ENCODE assay signal across 1 cellular context in the genomic region with DNA sequence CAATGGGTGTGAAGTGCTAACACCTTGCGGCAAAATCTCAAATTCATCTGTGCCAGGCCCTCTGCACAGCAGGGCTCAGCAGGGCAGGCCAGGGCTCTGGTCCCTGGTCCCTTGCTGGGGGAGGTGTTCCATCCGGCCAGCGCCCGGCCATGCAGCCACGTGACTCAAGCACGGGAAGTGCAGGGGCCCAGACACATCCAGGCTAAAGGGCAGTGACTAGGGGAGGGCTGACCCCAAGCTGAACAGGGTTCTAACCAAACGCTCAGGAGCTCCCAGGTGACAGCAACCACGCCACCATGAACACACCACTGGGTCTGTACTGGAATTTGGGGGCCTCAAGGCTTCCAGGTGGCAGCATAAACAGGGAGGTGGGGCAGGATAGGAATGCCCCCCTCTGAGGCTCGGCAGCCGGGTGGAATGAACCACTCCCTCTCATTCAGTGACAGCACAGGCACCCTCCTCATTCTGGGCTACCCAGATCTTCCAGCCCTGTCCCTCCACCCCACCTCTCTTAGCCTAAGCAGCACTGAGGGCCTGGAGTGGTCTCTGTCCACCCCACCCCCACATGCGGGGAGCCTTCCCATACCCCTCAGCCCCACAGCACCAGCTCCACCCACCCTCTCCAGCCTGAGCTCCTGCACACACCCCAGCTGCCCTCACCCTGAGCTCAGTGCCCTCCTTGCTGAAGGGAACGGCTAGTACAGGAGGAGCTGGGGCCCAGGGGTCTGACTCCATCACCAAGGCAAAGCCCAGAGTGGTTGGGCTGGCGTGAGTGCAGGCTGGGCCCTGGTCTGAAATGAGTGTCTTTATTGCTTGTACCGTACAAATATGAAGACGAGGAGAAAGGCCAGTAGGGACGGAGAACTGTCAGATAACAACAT.
A peak's percentile ranks its signal among the peaks of the same experiment; 100 is the strongest.
TF ChIP-seq lines count a peak whose summit lies in the region.

No MANE protein-coding gene starts in this region.

TF ChIP-seq in HepG2, 621 proteins besides CTCF, POLR2A, EP300 and RAD21 (continued from another document and continues in another):
- TF ChIP-seq ZNF318 (CRISPR knock-in tag; IDR thresholded peaks at IDR 0.05) (peak; percentile 15; the same call in 1 of the 2 replicates), SNAPC5 (CRISPR knock-in tag; IDR thresholded peaks at IDR 0.05; ENCODE audit: borderline replicate concordance) (no peak; the same call in 1 of the 2 replicates), LCORL (IDR thresholded peaks at IDR 0.05) (no peak), LCORL (CRISPR knock-in tag; IDR thresholded peaks at IDR 0.05) (peak; percentile 96), HOXA3 (CRISPR knock-in tag; IDR thresholded peaks at IDR 0.05) (peak; percentile 83), BRD4 (CRISPR knock-in tag; IDR thresholded peaks at IDR 0.05) (peak; percentile 90), DR1 (CRISPR knock-in tag; IDR thresholded peaks at IDR 0.05) (no peak), ZNF569 (CRISPR knock-in tag; IDR thresholded peaks at IDR 0.05; ENCODE audit: borderline replicate concordance) (no peak), TP53 (CRISPR knock-in tag; conservative IDR thresholded peaks at IDR 0.05) (no peak), ZNF775 (CRISPR knock-in tag; IDR thresholded peaks at IDR 0.05; ENCODE audit: borderline replicate concordance) (no peak), PRMT3 (CRISPR knock-in tag; IDR thresholded peaks at IDR 0.05; ENCODE audit: borderline replicate concordance, low read depth) (0 out of 2 replicates have a peak, but pooled peaks have one; percentile 45), ZBTB20 (CRISPR knock-in tag; IDR thresholded peaks at IDR 0.05; ENCODE audit: borderline replicate concordance, low read depth) (0 out of 2 replicates have a peak, but pooled peaks have one; percentile 32), ZSCAN31 (CRISPR knock-in tag; IDR thresholded peaks at IDR 0.05; ENCODE audit: low read depth) (peak; percentile 79; the same call in 1 of the 2 replicates), ZNF343 (CRISPR knock-in tag; IDR thresholded peaks at IDR 0.05) (0 out of 2 replicates have a peak, but pooled peaks have one; percentile 63), PTBP1 (IDR thresholded peaks at IDR 0.05; ENCODE audit: low read depth, low read length, poor library complexity, severe bottlenecking) (no peak), ZBTB14 (CRISPR knock-in tag; IDR thresholded peaks at IDR 0.05) (no peak), THAP9 (CRISPR knock-in tag; IDR thresholded peaks at IDR 0.05; ENCODE audit: borderline replicate concordance) (peak; percentile 76; the same call in 1 of the 2 replicates), ZNF441 (CRISPR knock-in tag; IDR thresholded peaks at IDR 0.05; ENCODE audit: borderline replicate concordance) (no peak; the same call in 1 of the 2 replicates), ZNF17 (CRISPR knock-in tag; IDR thresholded peaks at IDR 0.05) (no peak), ZNF512 (CRISPR knock-in tag; IDR thresholded peaks at IDR 0.05) (0 out of 2 replicates have a peak, but pooled peaks have one; percentile 26), ZNF75D (CRISPR knock-in tag; IDR thresholded peaks at IDR 0.05; ENCODE audit: borderline replicate concordance) (no peak), ZNF574 (CRISPR knock-in tag; IDR thresholded peaks at IDR 0.05) (peak; percentile 91), ZNF720 (CRISPR knock-in tag; IDR thresholded peaks at IDR 0.05) (no peak), ZNF280D (CRISPR knock-in tag; IDR thresholded peaks at IDR 0.05) (no peak)
- TF ChIP-seq, protein P1, sequence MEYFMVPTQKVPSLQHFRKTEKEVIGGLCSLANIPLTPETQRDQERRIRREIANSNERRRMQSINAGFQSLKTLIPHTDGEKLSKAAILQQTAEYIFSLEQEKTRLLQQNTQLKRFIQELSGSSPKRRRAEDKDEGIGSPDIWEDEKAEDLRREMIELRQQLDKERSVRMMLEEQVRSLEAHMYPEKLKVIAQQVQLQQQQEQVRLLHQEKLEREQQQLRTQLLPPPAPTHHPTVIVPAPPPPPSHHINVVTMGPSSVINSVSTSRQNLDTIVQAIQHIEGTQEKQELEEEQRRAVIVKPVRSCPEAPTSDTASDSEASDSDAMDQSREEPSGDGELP (IDR thresholded peaks at IDR 0.05; ENCODE audit: borderline replicate concordance, low read depth): peak; percentile 79; the same call in 1 of the 2 replicates
